Comparison of ENCODE assay signal across 12 cellular contexts in genomic region chr14:39219075-39219499, GRCh38. TPM values are rescaled to one million over a fixed set of nuclear protein-coding genes. Genes with fewer than 3 reads are reported as not detected.
DNase-seq lines count a peak whose midpoint lies in the region; ATAC-seq, FAIRE-seq and TF ChIP-seq lines count a peak whose summit lies in the region.
"Had no signal": no experiment of that assay in that cellular context is flagged by ENCODE, and none has a peak within 500 bp of the region (broad histone marks: within the 10 kb centered on the region; RNA-seq: fewer than 3 reads in every experiment).

No MANE protein-coding gene starts in this region.

- TF ChIP-seq EP300 in HepG2 (IDR thresholded peaks at IDR 0.05; ENCODE audit: low read depth in 2 of 2, low read length in 2 of 2) (peak in 1 of 2 experiments; percentile 42; a peak in 1 of 4 replicates), HepG2 (CRISPR knock-in tag; IDR thresholded peaks at IDR 0.05; ENCODE audit: borderline replicate concordance) (no peak; the same call in 1 of the 2 replicates)

- TF ChIP-seq POLR2A in HepG2 (IDR thresholded peaks at IDR 0.05; ENCODE audit: insufficient read depth in 1 of 2, low read depth in 2 of 2, low read length in 2 of 2), result no peak
- TF ChIP-seq POLR2A in testis (IDR thresholded peaks at IDR 0.05), result no peak

- H3K36me3 ChIP-seq in brain microvascular endothelial cell (replicated peaks), result no peaks in the 10 kb centered on the region
- H3K36me3 ChIP-seq in HepG2 (replicated peaks in 1 of 2; ENCODE audit: control insufficient read depth in 1 of 2, insufficient read depth in 2 of 2, low read length in 2 of 2), result no peaks in the 10 kb centered on the region
- no peaks in the 10 kb centered on the region for H3K36me3 ChIP-seq in testis (ENCODE audit: low read depth, missing control alignments)

- no peak for FAIRE-seq in HepG2 (lab: Jason Lieb, UNC)

- no peaks in the 10 kb centered on the region for H3K79me2 ChIP-seq in HepG2 (ENCODE audit: insufficient read depth, low read length)

- H3K27me3 ChIP-seq in brain microvascular endothelial cell (replicated peaks) (no peaks in the 10 kb centered on the region), HepG2 (ENCODE audit: control insufficient read depth in 1 of 2, insufficient read depth in 2 of 2, low read length in 2 of 2) (0 out of 5 replicates have a peak, but pooled peaks cover 0 to 2% of the 10 kb centered on the region in 2 experiments), testis (no peaks in the 10 kb centered on the region)

- no peak overlapping the region for H3K9ac ChIP-seq in HepG2 (ENCODE audit: insufficient read depth, low read depth, low read length)

- DNase-seq in GM04503 (ENCODE audit: low read depth) (peak; percentile 71), KBM-7 (peak; percentile 49), brain microvascular endothelial cell (peak; percentile 45), HepG2 (ENCODE audit: low spot score) (peak; percentile 83), testis (no peak), omental fat pad (ENCODE audit: low spot score) (no peak), SIG-M5 (lab: John Stamatoyannopoulos, UW) (no peak)
- no peak for DNase-seq in activated CD4-positive, alpha-beta T cell treated with anti-CD3 and anti-CD28 coated beads, Interleukin-2, amount 50 U/mL, for 48 hours
- DNase-seq: activated T-cell treated with anti-CD3 and anti-CD28 coated beads, Interleukin-2, amount 50 U/mL, for 1 hour; amniotic stem cell; CD4-positive, CD25-positive, alpha-beta regulatory T cell; H7 had no signal

- TF ChIP-seq RAD21 in HepG2 (CRISPR knock-in tag; IDR thresholded peaks at IDR 0.05), result no peak

- H3K4me2 ChIP-seq in HepG2 (ENCODE audit: low read depth, low read length), result peak overlapping the region; percentile 60

- peak; percentile 50 for ATAC-seq in HepG2
- no peak for ATAC-seq in omental fat pad (ENCODE audit: low FRiP score)

- CTCF ChIA-PET in HepG2 (lab: Yijun Ruan, JAX; ENCODE audit: low intra/inter-chr PET ratio, low total read pairs), result no interaction called here

- H4K20me1 ChIP-seq in HepG2 (ENCODE audit: insufficient read depth, low read length), result no peaks in the 10 kb centered on the region

- H2AFZ ChIP-seq in HepG2 (ENCODE audit: low read length), result peak overlapping the region; percentile 7

- no TSS peak for BruUV-seq in HepG2 (replicated peaks; lab: Mats Ljungman, UMichigan)

- H3K9me3 ChIP-seq in HepG2 (ENCODE audit: low read length), result no peaks in the 10 kb centered on the region
- no peaks in the 10 kb centered on the region for H3K9me3 ChIP-seq in testis

- WGBS in HepG2 (ENCODE audit: low lambda C conversion rate), result 5% methylated on average over 3 of the region's 3 CpGs
- WGBS in testis, 2 donors, result 28 to 40% methylated on average over 3 of the region's 3 CpGs

- POLR2A ChIA-PET in HepG2 (lab: Yijun Ruan, JAX), result interaction anchor here (1.7 kb wide), 1 partner anchor 11 kb away, joined by 5 read pairs; no protein-coding TSS in a partner anchor

- intact Hi-C loops in HepG2 (cut with micrococcal nuclease; ENCODE audit: unreplicated experiment) (no loop called here), testis (cut with DNase I; ENCODE audit: low total_unique reads) (no loop called here)

- H3K4me3 ChIP-seq in brain microvascular endothelial cell (ENCODE audit: low read depth, low read length), result no peak overlapping the region
- H3K4me3 ChIP-seq in HepG2 (replicated peaks in 1 of 3; ENCODE audit: insufficient read depth in 1 of 3, low read depth in 2 of 3, low read length in 3 of 3), result peak overlapping the region in 2 of 3 experiments; percentile 6 to 13; a peak in 1 of 6 replicates
- no peak overlapping the region for H3K4me3 ChIP-seq in testis

- TF ChIP-seq CTCF in brain microvascular endothelial cell (IDR thresholded peaks at IDR 0.05; ENCODE audit: low read depth, low read length, missing control alignments) (no peak), HepG2 (CRISPR knock-in tag; IDR thresholded peaks at IDR 0.05) (no peak), testis (IDR thresholded peaks at IDR 0.05) (no peak), omental fat pad (IDR thresholded peaks at IDR 0.05) (no peak)

- no peak overlapping the region for H3K27ac ChIP-seq in brain microvascular endothelial cell
- no peak overlapping the region for H3K27ac ChIP-seq in HepG2 (ENCODE audit: extremely low read length, insufficient read depth, low read length)
- H3K27ac ChIP-seq in testis, result no peak overlapping the region

- in situ Hi-C loops in KBM-7 (cut with MboI; ENCODE audit: low pct_unique_long_range_greater_than_20kb, low sequenced_read_pairs) (no loop called here), brain microvascular endothelial cell (cut with HindIII; ENCODE audit: low pct_ligation_motif_present, low sequenced_read_pairs) (no loop called here), HepG2 (cut with HindIII; ENCODE audit: extremely low pct_ligation_motif_present, low pct_unique_long_range_greater_than_20kb) (no loop called here)

- H3K4me1 ChIP-seq in HepG2 (ENCODE audit: insufficient read depth, low read length), result peaks cover 23% of the 10 kb centered on the region
- peaks cover 5% of the 10 kb centered on the region for H3K4me1 ChIP-seq in testis

RNA-seq across cellular contexts. Expression of gene MIA2, which starts 14.6 kb away (rescaled TPM):
- 119 and 158 TPM in 2 replicates for total RNA-seq in HepG2 (2016; rRNA removed; fragmentation: Illumina TruSeq; extraction: Trizol)
- total RNA-seq in HepG2 (2016; cell fraction: cytosol; rRNA removed; fragmentation: Illumina TruSeq; extraction: Trizol; ENCODE audit: low read depth), result 154 and 169 TPM in 2 replicates
- total RNA-seq in HepG2 (2016; cell fraction: insoluble cytoplasmic fraction; rRNA removed; fragmentation: Illumina TruSeq; extraction: Trizol), result 111 and 161 TPM in 2 replicates
- total RNA-seq in HepG2 (2016; cell fraction: membrane; rRNA removed; fragmentation: Illumina TruSeq; extraction: Trizol), result 165 and 196 TPM in 2 replicates
- total RNA-seq in HepG2 (2016; cell fraction: nucleus; rRNA removed; fragmentation: Illumina TruSeq; extraction: Trizol), result 192 and 219 TPM in 2 replicates
- polyA plus RNA-seq in HepG2 (2011; rRNA removed), result 131 and 134 TPM in 2 replicates
- 57.1 and 79.7 TPM in 2 replicates for polyA plus RNA-seq in HepG2 (2011; cell fraction: cytosol; rRNA removed)
- polyA plus RNA-seq in HepG2 (2011; cell fraction: nucleus; rRNA removed), result 77.3 and 94.7 TPM in 2 replicates
- 103 and 118 TPM in 2 replicates for polyA plus RNA-seq in HepG2 (2012)
- 19.6 and 24.5 TPM in 2 replicates for polyA plus RNA-seq in HepG2 (2016; cell fraction: cytosol; fragmentation: Illumina TruSeq; extraction: Trizol; ENCODE audit: low read depth)
- polyA plus RNA-seq in HepG2 (2016; cell fraction: insoluble cytoplasmic fraction; fragmentation: Illumina TruSeq; extraction: Trizol; ENCODE audit: low read depth), result 95.4 and 102 TPM in 2 replicates
- 45.8 and 50.4 TPM in 2 replicates for polyA plus RNA-seq in HepG2 (2016; cell fraction: membrane; fragmentation: Illumina TruSeq; extraction: Trizol; ENCODE audit: low read depth)
- polyA plus RNA-seq in HepG2 (2016; cell fraction: nucleus; fragmentation: Illumina TruSeq; extraction: Trizol; ENCODE audit: insufficient read depth, low read depth), result 216 and 223 TPM in 2 replicates
- polyA minus RNA-seq in HepG2 (2011; rRNA and poly(A)+ RNA removed; ENCODE audit: low replicate concordance), result 24.3 and 71.9 TPM in 2 replicates
- 59.9 and 69.8 TPM in 2 replicates for polyA minus RNA-seq in HepG2 (2011; cell fraction: cytosol; rRNA and poly(A)+ RNA removed)
- polyA minus RNA-seq in HepG2 (2011; cell fraction: nucleus; rRNA and poly(A)+ RNA removed), result 211 and 242 TPM in 2 replicates
- total RNA-seq in testis, result 10 to 100 TPM; 32.3 to 40.8 TPM
- 25.2 TPM for polyA plus RNA-seq in testis (ENCODE audit: insufficient read depth, low read depth, low replicate concordance)
- 10 to 100 TPM; 13.8 to 19.4 (median 16.7) TPM for total RNA-seq in omental fat pad

RNA-seq across cellular contexts. Expression of gene PNN, which starts 44.0 kb away (rescaled TPM):
- total RNA-seq in HepG2 (2016; rRNA removed; fragmentation: Illumina TruSeq; extraction: Trizol), result 110 and 214 TPM in 2 replicates
- total RNA-seq in HepG2 (2016; cell fraction: cytosol; rRNA removed; fragmentation: Illumina TruSeq; extraction: Trizol; ENCODE audit: low read depth), result 47.1 and 48.8 TPM in 2 replicates
- total RNA-seq in HepG2 (2016; cell fraction: insoluble cytoplasmic fraction; rRNA removed; fragmentation: Illumina TruSeq; extraction: Trizol), result 105 and 215 TPM in 2 replicates
- total RNA-seq in HepG2 (2016; cell fraction: membrane; rRNA removed; fragmentation: Illumina TruSeq; extraction: Trizol), result 22.0 and 26.0 TPM in 2 replicates
- total RNA-seq in HepG2 (2016; cell fraction: nucleus; rRNA removed; fragmentation: Illumina TruSeq; extraction: Trizol), result 407 and 445 TPM in 2 replicates
- 58.0 and 58.6 TPM in 2 replicates for polyA plus RNA-seq in HepG2 (2011; rRNA removed)
- 22.1 and 29.7 TPM in 2 replicates for polyA plus RNA-seq in HepG2 (2011; cell fraction: cytosol; rRNA removed)
- 315 and 430 TPM in 2 replicates for polyA plus RNA-seq in HepG2 (2011; cell fraction: nucleus; rRNA removed)
- 184 and 252 TPM in 2 replicates for polyA plus RNA-seq in HepG2 (2012)
- polyA plus RNA-seq in HepG2 (2016; cell fraction: cytosol; fragmentation: Illumina TruSeq; extraction: Trizol; ENCODE audit: low read depth), result 4.4 and 5.0 TPM in 2 replicates
- 155 and 157 TPM in 2 replicates for polyA plus RNA-seq in HepG2 (2016; cell fraction: insoluble cytoplasmic fraction; fragmentation: Illumina TruSeq; extraction: Trizol; ENCODE audit: low read depth)
- 13.0 and 14.4 TPM in 2 replicates for polyA plus RNA-seq in HepG2 (2016; cell fraction: membrane; fragmentation: Illumina TruSeq; extraction: Trizol; ENCODE audit: low read depth)
- 1,319 and 1,369 TPM in 2 replicates for polyA plus RNA-seq in HepG2 (2016; cell fraction: nucleus; fragmentation: Illumina TruSeq; extraction: Trizol; ENCODE audit: insufficient read depth, low read depth)
- 19.2 and 20.9 TPM in 2 replicates for polyA minus RNA-seq in HepG2 (2011; rRNA and poly(A)+ RNA removed; ENCODE audit: low replicate concordance)
- 15.5 and 21.0 TPM in 2 replicates for polyA minus RNA-seq in HepG2 (2011; cell fraction: cytosol; rRNA and poly(A)+ RNA removed)
- polyA minus RNA-seq in HepG2 (2011; cell fraction: nucleus; rRNA and poly(A)+ RNA removed), result 311 and 317 TPM in 2 replicates
- 10 to 100 TPM; 54.1 to 78.5 TPM for total RNA-seq in testis
- polyA plus RNA-seq in testis (ENCODE audit: insufficient read depth, low read depth, low replicate concordance), result 32.5 TPM
- 10 to 100 TPM; 26.4 to 59.4 (median 37.7) TPM for total RNA-seq in omental fat pad

RNA-seq across cellular contexts. Expression of gene TRAPPC6B, which starts 49.0 kb away (rescaled TPM):
- total RNA-seq in HepG2 (2016; rRNA removed; fragmentation: Illumina TruSeq; extraction: Trizol) (51.2 and 77.5 TPM in 2 replicates), testis (10 to 100 TPM; 43.4 to 45.8 TPM), omental fat pad (10 to 100 TPM; 17.7 to 25.5 (median 19.5) TPM)
- 9.2 and 9.8 TPM in 2 replicates for total RNA-seq in HepG2 (2016; cell fraction: cytosol; rRNA removed; fragmentation: Illumina TruSeq; extraction: Trizol; ENCODE audit: low read depth)
- 48.6 and 74.0 TPM in 2 replicates for total RNA-seq in HepG2 (2016; cell fraction: insoluble cytoplasmic fraction; rRNA removed; fragmentation: Illumina TruSeq; extraction: Trizol)
- 22.7 and 27.3 TPM in 2 replicates for total RNA-seq in HepG2 (2016; cell fraction: membrane; rRNA removed; fragmentation: Illumina TruSeq; extraction: Trizol)
- total RNA-seq in HepG2 (2016; cell fraction: nucleus; rRNA removed; fragmentation: Illumina TruSeq; extraction: Trizol), result 47.2 and 50.6 TPM in 2 replicates
- polyA plus RNA-seq in HepG2 (2011; rRNA removed) (29.8 and 34.3 TPM in 2 replicates), testis (ENCODE audit: insufficient read depth, low read depth, low replicate concordance) (32.4 TPM)
- 19.3 and 27.7 TPM in 2 replicates for polyA plus RNA-seq in HepG2 (2011; cell fraction: cytosol; rRNA removed)
- polyA plus RNA-seq in HepG2 (2011; cell fraction: nucleus; rRNA removed), result 37.2 and 38.5 TPM in 2 replicates
- polyA plus RNA-seq in HepG2 (2012), result 35.0 and 40.6 TPM in 2 replicates
- polyA plus RNA-seq in HepG2 (2016; cell fraction: cytosol; fragmentation: Illumina TruSeq; extraction: Trizol; ENCODE audit: low read depth), result 3.4 and 3.5 TPM in 2 replicates
- 65.3 and 70.4 TPM in 2 replicates for polyA plus RNA-seq in HepG2 (2016; cell fraction: insoluble cytoplasmic fraction; fragmentation: Illumina TruSeq; extraction: Trizol; ENCODE audit: low read depth)
- polyA plus RNA-seq in HepG2 (2016; cell fraction: membrane; fragmentation: Illumina TruSeq; extraction: Trizol; ENCODE audit: low read depth), result 13.6 and 13.7 TPM in 2 replicates
- polyA plus RNA-seq in HepG2 (2016; cell fraction: nucleus; fragmentation: Illumina TruSeq; extraction: Trizol; ENCODE audit: insufficient read depth, low read depth), result 67.7 and 73.9 TPM in 2 replicates
- polyA minus RNA-seq in HepG2 (2011; rRNA and poly(A)+ RNA removed; ENCODE audit: low replicate concordance), result 12.1 and 22.6 TPM in 2 replicates
- 23.4 and 31.4 TPM in 2 replicates for polyA minus RNA-seq in HepG2 (2011; cell fraction: cytosol; rRNA and poly(A)+ RNA removed)
- polyA minus RNA-seq in HepG2 (2011; cell fraction: nucleus; rRNA and poly(A)+ RNA removed), result 55.9 and 62.2 TPM in 2 replicates

Comparison
In these comparisons a context has a peak if more than half of its experiments do, and no peak if none do; other contexts are left out.
1. DNase-seq: peak in GM04503 (single experiment), KBM-7 (single experiment), brain microvascular endothelial cell (single experiment) and HepG2 (single experiment); none in testis (single experiment), activated CD4-positive, alpha-beta T cell treated with anti-CD3 and anti-CD28 coated beads, Interleukin-2, amount 50 U/mL, for 48 hours (0 of 2), omental fat pad (single experiment) and SIG-M5 (single experiment).
2. H3K4me3 ChIP-seq: peak in HepG2 (2 of 3); none in brain microvascular endothelial cell (single experiment) and testis (0 of 2).